17 cellular contexts compared by ENCODE assay signal in the genomic region with DNA sequence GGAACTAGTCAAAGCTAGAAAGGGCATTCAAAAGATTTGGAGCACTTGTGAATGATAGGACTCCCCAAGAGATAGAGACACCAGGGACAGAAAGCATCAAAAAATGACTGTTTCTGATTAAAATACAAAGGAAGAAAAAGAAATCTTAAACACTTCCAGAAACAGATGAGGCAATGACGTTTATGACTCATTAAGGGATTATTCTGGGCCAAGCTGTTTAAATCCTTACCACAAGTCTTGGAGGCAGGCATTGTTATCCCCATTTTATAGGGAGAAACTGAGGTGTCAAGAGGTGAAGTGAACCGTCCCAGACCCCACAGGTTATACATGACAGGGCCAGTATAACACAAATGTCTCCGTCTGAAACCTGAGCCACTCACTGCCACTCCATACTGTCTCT.
DNase-seq lines count a peak whose midpoint lies in the region; ATAC-seq lines count a peak whose summit lies in the region.
"Had no signal": no experiment of that assay in that cellular context is flagged by ENCODE, and none has a peak within 500 bp of the region (broad histone marks: within the 10 kb centered on the region; RNA-seq: fewer than 3 reads in every experiment).

No MANE protein-coding gene starts in this region.

- no peak for ATAC-seq in GM21576 (IDR thresholded peaks at IDR 0.05; ENCODE audit: unreplicated experiment)
- ATAC-seq: pancreas had no signal

- DNase-seq in ELR (ENCODE audit: low read depth) (peak; percentile 13), NCI-H82 (lab: John Stamatoyannopoulos, UW) (peak; percentile 65), fibroblast of gingiva (ENCODE audit: low read depth) (peak; percentile 75), stromal cell of bone marrow (ENCODE audit: low read depth) (peak; percentile 47), putamen (ENCODE audit: low spot score) (no peak), NK-92 (lab: John Stamatoyannopoulos, UW; ENCODE audit: unreplicated experiment) (no peak)
- DNase-seq: activated naive CD4-positive, alpha-beta T cell; activated T-cell treated with anti-CD3 and anti-CD28 coated beads for 4 hours; gastrocnemius medialis; naive B cell; NCI-H1092; NCI-H2081 treated with DMSO at 0.1 percent for 48 hours; NCI-H526 treated with DMSO at 0.1 percent for 48 hours; pancreas; SIG-M5; WERI-Rb-1 had no signal

Comparison
In these comparisons a context has a peak if more than half of its experiments do, and no peak if none do; other contexts are left out.
1. DNase-seq: peak in ELR (single experiment), NCI-H82 (single experiment), fibroblast of gingiva (single experiment) and stromal cell of bone marrow (single experiment); none in putamen (single experiment) and NK-92 (single experiment).